11 cellular contexts compared by ENCODE assay signal in the genomic region with DNA sequence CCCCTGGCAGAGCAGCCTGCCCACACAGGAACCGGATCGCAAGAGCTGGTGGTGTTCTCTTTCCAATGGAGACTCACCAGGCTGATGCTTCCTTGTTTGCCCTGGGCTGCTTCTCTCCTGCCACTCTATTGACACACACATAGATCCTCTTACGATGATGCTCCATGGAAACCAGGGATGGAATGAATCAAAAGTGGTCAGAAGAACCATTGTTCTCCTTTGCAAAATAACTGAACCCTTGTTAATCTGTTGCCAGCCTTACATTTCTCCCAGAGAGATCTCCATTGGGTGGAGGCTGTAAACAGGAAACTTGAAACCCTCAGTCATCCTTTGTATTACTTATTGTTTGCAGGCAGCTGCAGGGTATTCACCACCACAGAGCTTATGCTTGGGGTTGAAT.
DNase-seq lines count a peak whose midpoint lies in the region; ATAC-seq and TF ChIP-seq lines count a peak whose summit lies in the region.
"Had no signal": no experiment of that assay in that cellular context is flagged by ENCODE, and none has a peak within 500 bp of the region (broad histone marks: within the 10 kb centered on the region; RNA-seq: fewer than 3 reads in every experiment).

No MANE protein-coding gene starts in this region.

- DNase-seq in COR-L47 (lab: John Stamatoyannopoulos, UW) = peak; percentile 83
- peak; percentile 42 to 72 for DNase-seq in NCI-H187 (lab: John Stamatoyannopoulos, UW)
- peak; percentile 34 for DNase-seq in SW480 (ENCODE audit: low spot score)
- DNase-seq in iPS-NIHi11 (ENCODE audit: low spot score) = peak; percentile 39
- no peak for DNase-seq in stimulated activated CD4-positive, alpha-beta T cell treated with anti-CD3 and anti-CD28 coated beads, Interleukin-2, amount 100 ng/mL, for 24 hours
- DNase-seq in RWPE1 (ENCODE audit: low spot score) = no peak
- no peak for DNase-seq in activated naive CD4-positive, alpha-beta T cell treated with Interleukin-2 at 50 U/mL for 16 hours
- DNase-seq: gastrocnemius medialis, small intestine, T-cell had no signal

- ATAC-seq in GM19467 (IDR thresholded peaks at IDR 0.05; ENCODE audit: unreplicated experiment) = no peak
- ATAC-seq: T-cell had no signal

- TF ChIP-seq CTCF in RWPE1 (conservative IDR thresholded peaks at IDR 0.05; ENCODE audit: low read depth) = no peak

- POLR2A ChIA-PET in RWPE1 (lab: Yijun Ruan, JAX; ENCODE audit: low non-redundant PET) = no interaction called here

- no peak overlapping the region for H3K27ac ChIP-seq in RWPE1
- H3K27ac ChIP-seq: gastrocnemius medialis had no signal

- CTCF ChIA-PET in RWPE1 (lab: Yijun Ruan, JAX) = no interaction called here

Comparison
In these comparisons a context has a peak if more than half of its experiments do, and no peak if none do; other contexts are left out.
1. DNase-seq: peak in COR-L47 (single experiment), NCI-H187 (2 of 2), SW480 (single experiment) and iPS-NIHi11 (single experiment); none in stimulated activated CD4-positive, alpha-beta T cell treated with anti-CD3 and anti-CD28 coated beads, Interleukin-2, amount 100 ng/mL, for 24 hours (0 of 2), RWPE1 (single experiment) and activated naive CD4-positive, alpha-beta T cell treated with Interleukin-2 at 50 U/mL for 16 hours (single experiment).